In genomic region chr14:34883954-34884353, GRCh38 we compare ENCODE assay signal across 1 cellular context.
A peak's percentile ranks its signal among the peaks of the same experiment; 100 is the strongest.
TF ChIP-seq lines count a peak whose summit lies in the region.

No MANE protein-coding gene starts in this region.

TF ChIP-seq in HepG2, 621 proteins besides CTCF, POLR2A, EP300 and RAD21 (continued from another document and continues in another):
- TF ChIP-seq ZNF770 (CRISPR knock-in tag; IDR thresholded peaks at IDR 0.05), result peak; percentile 78; the same call in 1 of the 2 replicates
- peak; percentile 54; the same call in 1 of the 2 replicates for TF ChIP-seq MIXL1 (CRISPR knock-in tag; IDR thresholded peaks at IDR 0.05)
- 0 out of 2 replicates have a peak, but pooled peaks have one; percentile 44 for TF ChIP-seq ZNF124 (CRISPR knock-in tag; IDR thresholded peaks at IDR 0.05)
- no peak for TF ChIP-seq FLYWCH1 (CRISPR knock-in tag; IDR thresholded peaks at IDR 0.05)
- TF ChIP-seq ISL2 (CRISPR knock-in tag; IDR thresholded peaks at IDR 0.05), result peak; percentile 53; the same call in 1 of the 2 replicates
- 0 out of 2 replicates have a peak, but pooled peaks have one; percentile 19 for TF ChIP-seq DPF2 (CRISPR knock-in tag; IDR thresholded peaks at IDR 0.05; ENCODE audit: borderline replicate concordance, low read depth)
- TF ChIP-seq NCOA2 (CRISPR knock-in tag; IDR thresholded peaks at IDR 0.05), result peak; percentile 80
- no peak for TF ChIP-seq ZNF510 (CRISPR knock-in tag; IDR thresholded peaks at IDR 0.05; ENCODE audit: low read depth)
- TF ChIP-seq ZGPAT (CRISPR knock-in tag; IDR thresholded peaks at IDR 0.05), result peak; percentile 36; the same call in 1 of the 2 replicates
- TF ChIP-seq NR2C2 (CRISPR knock-in tag; IDR thresholded peaks at IDR 0.05; ENCODE audit: borderline replicate concordance), result peak; percentile 67; the same call in 1 of the 2 replicates
- TF ChIP-seq ZNF331 (CRISPR knock-in tag; IDR thresholded peaks at IDR 0.05), result no peak
- no peak for TF ChIP-seq FUBP1 (CRISPR knock-in tag; IDR thresholded peaks at IDR 0.05; ENCODE audit: borderline replicate concordance)
- TF ChIP-seq GATAD2A (CRISPR knock-in tag; IDR thresholded peaks at IDR 0.05), result peak; percentile 66
- peak; percentile 87; the same call in 1 of the 2 replicates for TF ChIP-seq KLF12 (CRISPR knock-in tag; IDR thresholded peaks at IDR 0.05; ENCODE audit: borderline replicate concordance)
- no peak for TF ChIP-seq RBM39 (IDR thresholded peaks at IDR 0.05; ENCODE audit: low read depth, low read length, poor library complexity, severe bottlenecking)
- 0 out of 2 replicates have a peak, but pooled peaks have one; percentile 49 for TF ChIP-seq ZNF503 (CRISPR knock-in tag; IDR thresholded peaks at IDR 0.05)
- no peak for TF ChIP-seq EEA1 (CRISPR knock-in tag; IDR thresholded peaks at IDR 0.05; ENCODE audit: borderline replicate concordance)
- TF ChIP-seq ZNF441 (CRISPR knock-in tag; IDR thresholded peaks at IDR 0.05; ENCODE audit: borderline replicate concordance), result no peak
- peak; percentile 58; the same call in 1 of the 2 replicates for TF ChIP-seq PAXIP1 (CRISPR knock-in tag; conservative IDR thresholded peaks at IDR 0.05)
- no peak for TF ChIP-seq YY1 (IDR thresholded peaks at IDR 0.05; ENCODE audit: insufficient read depth, insufficient replicate concordance, low read depth, low read length)
- peak; percentile 91; the same call in 1 of the 2 replicates for TF ChIP-seq RNF219 (CRISPR knock-in tag; IDR thresholded peaks at IDR 0.05)
- 0 out of 2 replicates have a peak, but pooled peaks have one; percentile 64 for TF ChIP-seq RCOR2 (CRISPR knock-in tag; IDR thresholded peaks at IDR 0.05)
- TF ChIP-seq HNF4G (IDR thresholded peaks at IDR 0.05; ENCODE audit: borderline replicate concordance, low read depth, low read length), result peak; percentile 51; the same call in 1 of the 2 replicates
- no peak for TF ChIP-seq HNF4G (CRISPR knock-in tag; IDR thresholded peaks at IDR 0.05; ENCODE audit: borderline replicate concordance, low read depth)
- TF ChIP-seq ZBTB43 (CRISPR knock-in tag; conservative IDR thresholded peaks at IDR 0.05), result 0 out of 2 replicates have a peak, but pooled peaks have one; percentile 52
- TF ChIP-seq ZNF281 (CRISPR knock-in tag; IDR thresholded peaks at IDR 0.05; ENCODE audit: borderline replicate concordance), result 0 out of 2 replicates have a peak, but pooled peaks have one; percentile 33
- no peak for TF ChIP-seq ZFX (CRISPR knock-in tag; IDR thresholded peaks at IDR 0.05; ENCODE audit: low read depth)
- no peak for TF ChIP-seq ZMAT3 (CRISPR knock-in tag; conservative IDR thresholded peaks at IDR 0.05)
- TF ChIP-seq CEBPG (CRISPR knock-in tag; IDR thresholded peaks at IDR 0.05), result peak; percentile 80
- peak; percentile 67; the same call in 1 of the 2 replicates for TF ChIP-seq LCORL (IDR thresholded peaks at IDR 0.05)
- peak; percentile 66 for TF ChIP-seq LCORL (CRISPR knock-in tag; IDR thresholded peaks at IDR 0.05)
- TF ChIP-seq KDM1A (CRISPR knock-in tag; IDR thresholded peaks at IDR 0.05), result peak; percentile 54; the same call in 1 of the 2 replicates
- peak; percentile 38; the same call in 1 of the 2 replicates for TF ChIP-seq SALL1 (CRISPR knock-in tag; IDR thresholded peaks at IDR 0.05)
- peak; percentile 81 for TF ChIP-seq HNF4A (CRISPR knock-in tag; IDR thresholded peaks at IDR 0.05)
- peak; percentile 90 for TF ChIP-seq NR2F2 (IDR thresholded peaks at IDR 0.05; ENCODE audit: borderline replicate concordance, low read depth)
- 0 out of 2 replicates have a peak, but pooled peaks have one; percentile 35 for TF ChIP-seq ONECUT2 (CRISPR knock-in tag; IDR thresholded peaks at IDR 0.05)
- TF ChIP-seq FOXP4 (CRISPR knock-in tag; IDR thresholded peaks at IDR 0.05), result peak; percentile 61
- TF ChIP-seq ZNF691 (CRISPR knock-in tag; IDR thresholded peaks at IDR 0.05; ENCODE audit: borderline replicate concordance, low read depth), result no peak
